In genomic region chr1:78554840-78555239, GRCh38 we compare ENCODE assay signal across 8 cellular contexts.
"Had no signal": no experiment of that assay in that cellular context is flagged by ENCODE, and none has a peak within 500 bp of the region (broad histone marks: within the 10 kb centered on the region; RNA-seq: fewer than 3 reads in every experiment).

No MANE protein-coding gene starts in this region.

- H3K4me3 ChIP-seq: GM12878 had no signal

- ATAC-seq: GM12878 had no signal

- DNase-seq: GDM1, GF-D8 had no signal

- FAIRE-seq: G401.6, GM12878, GM12891, GM12892, GM18507, GM19239 had no signal
